Comparison of ENCODE assay signal across 15 cellular contexts in genomic region chr17:56096026-56096807, GRCh38. TPM values are rescaled to one million over a fixed set of nuclear protein-coding genes. Genes with fewer than 3 reads are reported as not detected.
DNase-seq lines count a peak whose midpoint lies in the region; ATAC-seq and TF ChIP-seq lines count a peak whose summit lies in the region.
"Had no signal": no experiment of that assay in that cellular context is flagged by ENCODE, and none has a peak within 500 bp of the region (broad histone marks: within the 10 kb centered on the region; RNA-seq: fewer than 3 reads in every experiment).

No MANE protein-coding gene starts in this region.

- H3K79me2 ChIP-seq in GM23248 (ENCODE audit: insufficient read depth) (no peaks in the 10 kb centered on the region), fibroblast of lung (ENCODE audit: control insufficient read depth, insufficient read depth, low read length) (no peaks in the 10 kb centered on the region)

- 26 to 31% methylated on average over 3 of the region's 3 CpGs for WGBS in GM23248 (ENCODE audit: low coverage in 1 of 2, low lambda C conversion rate in 2 of 2, missing lambda C conversion rate in 2 of 2), 2 experiments

- H3K27ac ChIP-seq in GM23248 (no peak overlapping the region), fibroblast of lung (ENCODE audit: insufficient read depth, low read length) (no peak overlapping the region)
- H3K27ac ChIP-seq: SK-N-MC had no signal

- H3K4me2 ChIP-seq in GM23248 (ENCODE audit: unreplicated experiment), result no peak overlapping the region
- H3K4me2 ChIP-seq in fibroblast of lung (ENCODE audit: extremely low read depth, insufficient read depth, low read length), result no peak overlapping the region

- ATAC-seq in GM21529 (IDR thresholded peaks at IDR 0.05; ENCODE audit: unreplicated experiment), result no peak
- ATAC-seq in HG02938 (IDR thresholded peaks at IDR 0.05; ENCODE audit: unreplicated experiment), result no peak
- ATAC-seq in GM21447 (IDR thresholded peaks at IDR 0.05; ENCODE audit: unreplicated experiment), result no peak
- ATAC-seq: Panc1 had no signal

- H3K27me3 ChIP-seq in GM23248 (replicated peaks; ENCODE audit: insufficient read depth) (peaks cover 30% of the 10 kb centered on the region), fibroblast of lung (ENCODE audit: control insufficient read depth, insufficient read depth, low read length) (no peaks in the 10 kb centered on the region)

- H4K20me1 ChIP-seq in GM23248 (ENCODE audit: insufficient read depth) (no peaks in the 10 kb centered on the region), fibroblast of lung (ENCODE audit: control insufficient read depth, extremely low read depth, insufficient read depth, low read length) (no peaks in the 10 kb centered on the region)

- no peak for TF ChIP-seq CTCF in fibroblast of lung (conservative IDR thresholded peaks at IDR 0.05 in 1 of 2, IDR thresholded peaks at IDR 0.05 in 1 of 2; ENCODE audit: low read depth in 1 of 2, low read length in 2 of 2)

- H3K4me1 ChIP-seq in GM23248 (ENCODE audit: insufficient read depth) (no peaks in the 10 kb centered on the region), fibroblast of lung (ENCODE audit: control insufficient read depth, extremely low read depth, insufficient read depth, low read length) (no peaks in the 10 kb centered on the region)

- no peak overlapping the region for H3K4me3 ChIP-seq in GM23248
- no peak overlapping the region for H3K4me3 ChIP-seq in fibroblast of lung (replicated peaks in 1 of 4; ENCODE audit: control extremely low read depth in 1 of 4, insufficient read depth in 1 of 4, low read depth in 3 of 4, low read length in 4 of 4)
- H3K4me3 ChIP-seq: SK-N-MC had no signal

- in situ Hi-C loops in GM23248 (cut with MboI), result no loop called here

- no peaks in the 10 kb centered on the region for H3K9me3 ChIP-seq in GM23248 (ENCODE audit: low read depth)
- no peaks in the 10 kb centered on the region for H3K9me3 ChIP-seq in fibroblast of lung (ENCODE audit: control insufficient read depth, insufficient read depth, low read depth, low read length)

- H3K36me3 ChIP-seq in GM23248 (ENCODE audit: low read depth) (no peaks in the 10 kb centered on the region), fibroblast of lung (ENCODE audit: control insufficient read depth, insufficient read depth, low read length) (no peaks in the 10 kb centered on the region)

- no peak overlapping the region for H3K9ac ChIP-seq in GM23248
- no peak overlapping the region for H3K9ac ChIP-seq in fibroblast of lung (ENCODE audit: insufficient read depth, low read length)

- peaks cover 10% of the 10 kb centered on the region; the same call in 1 of the 2 replicates for H3F3A ChIP-seq in GM23248 (ENCODE audit: insufficient read depth)

- DNase-seq in GM23248, result peak; percentile 12
- peak; percentile 46 for DNase-seq in NCI-H526 treated with DMSO at 0.1 percent for 48 hours (lab: John Stamatoyannopoulos, UW)
- DNase-seq in fibroblast of lung (ENCODE audit: low read depth in 2 of 2), result peak; percentile 51 to 67
- DNase-seq in SIG-M5 treated with dmso at 0.1 percent for 504 hours (lab: John Stamatoyannopoulos, UW; ENCODE audit: unreplicated experiment), result no peak
- DNase-seq: CD4-positive, alpha-beta memory T cell; GDM1; NCI-H1417; NCI-H2029 had no signal

- H3K9me2 ChIP-seq in GM23248 (ENCODE audit: insufficient read depth), result no peaks in the 10 kb centered on the region

- H2AFZ ChIP-seq in GM23248 (no peak overlapping the region), fibroblast of lung (ENCODE audit: low read length) (no peak overlapping the region)

RNA-seq across cellular contexts. Expression of gene ANKFN1, which starts 57.1 kb away (rescaled TPM):
- 0.54 and 0.76 TPM in 2 replicates for total RNA-seq in GM23248 (2014; rRNA removed; shearing (Covaris generic))
- polyA plus RNA-seq in GM23248 (2016; fragmentation: Nextera tagmentation; extraction: Ambion mirVana) (0.16 and 0.64 TPM in 2 replicates), fibroblast of lung (0.03 and 0.19 TPM in 2 replicates)
- 0.26 TPM in 1 of 2 replicates, not detected in the other for total RNA-seq in fibroblast of lung
- polyA plus RNA-seq in fibroblast of lung (2012), result 0.06 TPM in 1 of 2 replicates, not detected in the other
- not detected in 2 replicates for polyA minus RNA-seq in fibroblast of lung (ENCODE audit: low replicate concordance)
- total RNA-seq: CD4-positive, alpha-beta memory T cell; LHCN-M2 had no signal
- polyA plus RNA-seq: CD4-positive, alpha-beta memory T cell; IgD-negative memory B cell had no signal
